ENCODE assay signal across 1 cellular context in the genomic region with DNA sequence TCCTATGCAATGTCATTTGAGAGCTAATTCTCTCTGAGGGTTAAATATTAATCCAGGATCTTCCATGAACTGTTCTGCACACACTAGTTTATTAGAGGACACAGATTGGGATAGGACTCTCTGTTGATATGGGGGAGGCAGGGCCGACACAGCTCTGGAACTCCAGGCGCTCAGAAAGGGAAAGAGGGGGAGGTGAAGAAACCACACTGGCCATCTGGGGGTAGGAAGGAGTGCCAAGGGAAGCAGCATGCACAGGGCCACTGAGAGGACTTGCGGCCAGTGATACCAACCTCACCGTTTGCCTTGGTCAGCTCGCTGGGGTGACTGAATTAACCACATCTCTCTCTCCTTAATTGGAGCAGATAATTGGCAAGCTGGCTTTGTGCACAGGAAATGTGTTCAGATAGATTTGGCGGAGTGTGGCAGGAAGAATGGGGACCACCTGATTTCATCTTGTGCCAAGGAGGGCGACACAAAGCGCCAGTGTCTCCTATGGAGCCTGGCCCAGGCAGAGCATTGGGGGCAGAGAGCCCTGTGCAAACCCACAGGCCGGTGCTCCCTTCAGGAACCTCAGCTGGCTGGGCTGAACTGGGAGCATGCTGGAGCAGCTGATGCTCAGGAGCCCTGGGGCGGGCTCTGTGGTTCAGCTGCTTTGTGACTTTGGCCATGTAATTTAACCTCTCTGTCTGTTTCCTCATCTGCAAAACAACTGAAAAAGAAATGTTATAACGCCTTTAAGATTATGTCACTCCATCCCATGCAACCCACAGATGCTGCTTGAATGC.
TF ChIP-seq lines count a peak whose summit lies in the region.

No MANE protein-coding gene starts in this region.

TF ChIP-seq in HepG2, 621 proteins besides CTCF, POLR2A, EP300 and RAD21 (continued from another document and continues in another):
- TF ChIP-seq, protein P1, sequence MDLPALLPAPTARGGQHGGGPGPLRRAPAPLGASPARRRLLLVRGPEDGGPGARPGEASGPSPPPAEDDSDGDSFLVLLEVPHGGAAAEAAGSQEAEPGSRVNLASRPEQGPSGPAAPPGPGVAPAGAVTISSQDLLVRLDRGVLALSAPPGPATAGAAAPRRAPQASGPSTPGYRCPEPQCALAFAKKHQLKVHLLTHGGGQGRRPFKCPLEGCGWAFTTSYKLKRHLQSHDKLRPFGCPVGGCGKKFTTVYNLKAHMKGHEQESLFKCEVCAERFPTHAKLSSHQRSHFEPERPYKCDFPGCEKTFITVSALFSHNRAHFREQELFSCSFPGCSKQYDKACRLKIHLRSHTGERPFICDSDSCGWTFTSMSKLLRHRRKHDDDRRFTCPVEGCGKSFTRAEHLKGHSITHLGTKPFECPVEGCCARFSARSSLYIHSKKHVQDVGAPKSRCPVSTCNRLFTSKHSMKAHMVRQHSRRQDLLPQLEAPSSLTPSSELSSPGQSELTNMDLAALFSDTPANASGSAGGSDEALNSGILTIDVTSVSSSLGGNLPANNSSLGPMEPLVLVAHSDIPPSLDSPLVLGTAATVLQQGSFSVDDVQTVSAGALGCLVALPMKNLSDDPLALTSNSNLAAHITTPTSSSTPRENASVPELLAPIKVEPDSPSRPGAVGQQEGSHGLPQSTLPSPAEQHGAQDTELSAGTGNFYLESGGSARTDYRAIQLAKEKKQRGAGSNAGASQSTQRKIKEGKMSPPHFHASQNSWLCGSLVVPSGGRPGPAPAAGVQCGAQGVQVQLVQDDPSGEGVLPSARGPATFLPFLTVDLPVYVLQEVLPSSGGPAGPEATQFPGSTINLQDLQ (CRISPR knock-in tag; IDR thresholded peaks at IDR 0.05) = no peak
- TF ChIP-seq ZNF317 (CRISPR knock-in tag; IDR thresholded peaks at IDR 0.05) (0 out of 2 replicates have a peak, but pooled peaks have one; percentile 21), ZNF547 (CRISPR knock-in tag; IDR thresholded peaks at IDR 0.05) (no peak), ZFY (CRISPR knock-in tag; IDR thresholded peaks at IDR 0.05) (no peak), ZNF614 (CRISPR knock-in tag; IDR thresholded peaks at IDR 0.05; ENCODE audit: borderline replicate concordance) (no peak; the same call in 1 of the 2 replicates), ZNF713 (CRISPR knock-in tag; IDR thresholded peaks at IDR 0.05) (no peak), NR2C2 (CRISPR knock-in tag; IDR thresholded peaks at IDR 0.05; ENCODE audit: borderline replicate concordance) (no peak), ZNF17 (CRISPR knock-in tag; IDR thresholded peaks at IDR 0.05) (no peak), ELF4 (CRISPR knock-in tag; IDR thresholded peaks at IDR 0.05; ENCODE audit: borderline replicate concordance) (peak; percentile 54; the same call in 1 of the 2 replicates), KLF9 (CRISPR knock-in tag; IDR thresholded peaks at IDR 0.05; ENCODE audit: low read depth) (no peak), SPEN (CRISPR knock-in tag; IDR thresholded peaks at IDR 0.05; ENCODE audit: low read depth) (peak; percentile 22; the same call in 1 of the 2 replicates), ZNF329 (CRISPR knock-in tag; IDR thresholded peaks at IDR 0.05; ENCODE audit: low read depth) (no peak), KMT2B (CRISPR knock-in tag; IDR thresholded peaks at IDR 0.05) (0 out of 2 replicates have a peak, but pooled peaks have one; percentile 29), GFI1 (CRISPR knock-in tag; IDR thresholded peaks at IDR 0.05; ENCODE audit: borderline replicate concordance) (no peak), CCDC6 (CRISPR knock-in tag; IDR thresholded peaks at IDR 0.05) (peak; percentile 38; the same call in 1 of the 2 replicates), KMT2A (CRISPR knock-in tag; IDR thresholded peaks at IDR 0.05) (no peak), ZSCAN30 (CRISPR knock-in tag; IDR thresholded peaks at IDR 0.05) (no peak), ZNF282 (IDR thresholded peaks at IDR 0.05; ENCODE audit: partially characterized antibody) (no peak), FOXA1 (IDR thresholded peaks at IDR 0.05) (no peak), FOXA1 (CRISPR knock-in tag; IDR thresholded peaks at IDR 0.05) (0 out of 2 replicates have a peak, but pooled peaks have one; percentile 15), FOXP1 (IDR thresholded peaks at IDR 0.05) (no peak), FOXP1 (CRISPR knock-in tag; IDR thresholded peaks at IDR 0.05) (peak; percentile 34; the same call in 1 of the 2 replicates), ESRRA (CRISPR knock-in tag; IDR thresholded peaks at IDR 0.05; ENCODE audit: low read depth) (no peak; the same call in 1 of the 2 replicates), RFX3 (CRISPR knock-in tag; IDR thresholded peaks at IDR 0.05) (no peak), ZNF446 (CRISPR knock-in tag; IDR thresholded peaks at IDR 0.05) (no peak), SP140L (CRISPR knock-in tag; IDR thresholded peaks at IDR 0.05; ENCODE audit: borderline replicate concordance) (no peak), FOXO1 (CRISPR knock-in tag; IDR thresholded peaks at IDR 0.05) (no peak), THYN1 (CRISPR knock-in tag; IDR thresholded peaks at IDR 0.05; ENCODE audit: borderline replicate concordance, low read depth) (no peak), ZNF678 (CRISPR knock-in tag; IDR thresholded peaks at IDR 0.05) (no peak), PHB2 (IDR thresholded peaks at IDR 0.05; ENCODE audit: partially characterized antibody) (no peak), JUND (CRISPR knock-in tag; IDR thresholded peaks at IDR 0.05) (no peak), GTF3A (CRISPR knock-in tag; conservative IDR thresholded peaks at IDR 0.05) (no peak), TCF12 (IDR thresholded peaks at IDR 0.05) (no peak), TCF12 (CRISPR knock-in tag; IDR thresholded peaks at IDR 0.05) (no peak), FOXC1 (CRISPR knock-in tag; IDR thresholded peaks at IDR 0.05; ENCODE audit: borderline replicate concordance) (no peak; the same call in 1 of the 2 replicates), PCBP1 (IDR thresholded peaks at IDR 0.05; ENCODE audit: borderline replicate concordance, low read depth, low read length) (no peak)
- TF ChIP-seq, protein P2, sequence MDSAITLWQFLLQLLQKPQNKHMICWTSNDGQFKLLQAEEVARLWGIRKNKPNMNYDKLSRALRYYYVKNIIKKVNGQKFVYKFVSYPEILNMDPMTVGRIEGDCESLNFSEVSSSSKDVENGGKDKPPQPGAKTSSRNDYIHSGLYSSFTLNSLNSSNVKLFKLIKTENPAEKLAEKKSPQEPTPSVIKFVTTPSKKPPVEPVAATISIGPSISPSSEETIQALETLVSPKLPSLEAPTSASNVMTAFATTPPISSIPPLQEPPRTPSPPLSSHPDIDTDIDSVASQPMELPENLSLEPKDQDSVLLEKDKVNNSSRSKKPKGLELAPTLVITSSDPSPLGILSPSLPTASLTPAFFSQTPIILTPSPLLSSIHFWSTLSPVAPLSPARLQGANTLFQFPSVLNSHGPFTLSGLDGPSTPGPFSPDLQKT (CRISPR knock-in tag; IDR thresholded peaks at IDR 0.05; ENCODE audit: borderline replicate concordance) = no peak
- TF ChIP-seq, protein P3, sequence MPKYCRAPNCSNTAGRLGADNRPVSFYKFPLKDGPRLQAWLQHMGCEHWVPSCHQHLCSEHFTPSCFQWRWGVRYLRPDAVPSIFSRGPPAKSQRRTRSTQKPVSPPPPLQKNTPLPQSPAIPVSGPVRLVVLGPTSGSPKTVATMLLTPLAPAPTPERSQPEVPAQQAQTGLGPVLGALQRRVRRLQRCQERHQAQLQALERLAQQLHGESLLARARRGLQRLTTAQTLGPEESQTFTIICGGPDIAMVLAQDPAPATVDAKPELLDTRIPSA (CRISPR knock-in tag; IDR thresholded peaks at IDR 0.05; ENCODE audit: borderline replicate concordance) = no peak
- TF ChIP-seq, protein P4, sequence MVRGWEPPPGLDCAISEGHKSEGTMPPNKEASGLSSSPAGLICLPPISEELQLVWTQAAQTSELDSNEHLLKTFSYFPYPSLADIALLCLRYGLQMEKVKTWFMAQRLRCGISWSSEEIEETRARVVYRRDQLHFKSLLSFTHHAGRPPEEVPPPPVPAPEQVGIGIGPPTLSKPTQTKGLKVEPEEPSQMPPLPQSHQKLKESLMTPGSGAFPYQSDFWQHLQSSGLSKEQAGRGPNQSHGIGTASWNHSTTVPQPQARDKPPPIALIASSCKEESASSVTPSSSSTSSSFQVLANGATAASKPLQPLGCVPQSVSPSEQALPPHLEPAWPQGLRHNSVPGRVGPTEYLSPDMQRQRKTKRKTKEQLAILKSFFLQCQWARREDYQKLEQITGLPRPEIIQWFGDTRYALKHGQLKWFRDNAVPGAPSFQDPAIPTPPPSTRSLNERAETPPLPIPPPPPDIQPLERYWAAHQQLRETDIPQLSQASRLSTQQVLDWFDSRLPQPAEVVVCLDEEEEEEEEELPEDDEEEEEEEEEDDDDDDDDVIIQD (CRISPR knock-in tag; IDR thresholded peaks at IDR 0.05; ENCODE audit: low read depth) = peak; percentile 27; the same call in 1 of the 2 replicates
- TF ChIP-seq, protein P5, sequence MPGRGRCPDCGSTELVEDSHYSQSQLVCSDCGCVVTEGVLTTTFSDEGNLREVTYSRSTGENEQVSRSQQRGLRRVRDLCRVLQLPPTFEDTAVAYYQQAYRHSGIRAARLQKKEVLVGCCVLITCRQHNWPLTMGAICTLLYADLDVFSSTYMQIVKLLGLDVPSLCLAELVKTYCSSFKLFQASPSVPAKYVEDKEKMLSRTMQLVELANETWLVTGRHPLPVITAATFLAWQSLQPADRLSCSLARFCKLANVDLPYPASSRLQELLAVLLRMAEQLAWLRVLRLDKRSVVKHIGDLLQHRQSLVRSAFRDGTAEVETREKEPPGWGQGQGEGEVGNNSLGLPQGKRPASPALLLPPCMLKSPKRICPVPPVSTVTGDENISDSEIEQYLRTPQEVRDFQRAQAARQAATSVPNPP (CRISPR knock-in tag; IDR thresholded peaks at IDR 0.05) = no peak
- TF ChIP-seq, protein P6, sequence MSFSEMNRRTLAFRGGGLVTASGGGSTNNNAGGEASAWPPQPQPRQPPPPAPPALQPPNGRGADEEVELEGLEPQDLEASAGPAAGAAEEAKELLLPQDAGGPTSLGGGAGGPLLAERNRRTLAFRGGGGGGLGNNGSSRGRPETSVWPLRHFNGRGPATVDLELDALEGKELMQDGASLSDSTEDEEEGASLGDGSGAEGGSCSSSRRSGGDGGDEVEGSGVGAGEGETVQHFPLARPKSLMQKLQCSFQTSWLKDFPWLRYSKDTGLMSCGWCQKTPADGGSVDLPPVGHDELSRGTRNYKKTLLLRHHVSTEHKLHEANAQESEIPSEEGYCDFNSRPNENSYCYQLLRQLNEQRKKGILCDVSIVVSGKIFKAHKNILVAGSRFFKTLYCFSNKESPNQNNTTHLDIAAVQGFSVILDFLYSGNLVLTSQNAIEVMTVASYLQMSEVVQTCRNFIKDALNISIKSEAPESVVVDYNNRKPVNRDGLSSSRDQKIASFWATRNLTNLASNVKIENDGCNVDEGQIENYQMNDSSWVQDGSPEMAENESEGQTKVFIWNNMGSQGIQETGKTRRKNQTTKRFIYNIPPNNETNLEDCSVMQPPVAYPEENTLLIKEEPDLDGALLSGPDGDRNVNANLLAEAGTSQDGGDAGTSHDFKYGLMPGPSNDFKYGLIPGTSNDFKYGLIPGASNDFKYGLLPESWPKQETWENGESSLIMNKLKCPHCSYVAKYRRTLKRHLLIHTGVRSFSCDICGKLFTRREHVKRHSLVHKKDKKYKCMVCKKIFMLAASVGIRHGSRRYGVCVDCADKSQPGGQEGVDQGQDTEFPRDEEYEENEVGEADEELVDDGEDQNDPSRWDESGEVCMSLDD (CRISPR knock-in tag; IDR thresholded peaks at IDR 0.05; ENCODE audit: borderline replicate concordance) = no peak
- TF ChIP-seq, protein P7, sequence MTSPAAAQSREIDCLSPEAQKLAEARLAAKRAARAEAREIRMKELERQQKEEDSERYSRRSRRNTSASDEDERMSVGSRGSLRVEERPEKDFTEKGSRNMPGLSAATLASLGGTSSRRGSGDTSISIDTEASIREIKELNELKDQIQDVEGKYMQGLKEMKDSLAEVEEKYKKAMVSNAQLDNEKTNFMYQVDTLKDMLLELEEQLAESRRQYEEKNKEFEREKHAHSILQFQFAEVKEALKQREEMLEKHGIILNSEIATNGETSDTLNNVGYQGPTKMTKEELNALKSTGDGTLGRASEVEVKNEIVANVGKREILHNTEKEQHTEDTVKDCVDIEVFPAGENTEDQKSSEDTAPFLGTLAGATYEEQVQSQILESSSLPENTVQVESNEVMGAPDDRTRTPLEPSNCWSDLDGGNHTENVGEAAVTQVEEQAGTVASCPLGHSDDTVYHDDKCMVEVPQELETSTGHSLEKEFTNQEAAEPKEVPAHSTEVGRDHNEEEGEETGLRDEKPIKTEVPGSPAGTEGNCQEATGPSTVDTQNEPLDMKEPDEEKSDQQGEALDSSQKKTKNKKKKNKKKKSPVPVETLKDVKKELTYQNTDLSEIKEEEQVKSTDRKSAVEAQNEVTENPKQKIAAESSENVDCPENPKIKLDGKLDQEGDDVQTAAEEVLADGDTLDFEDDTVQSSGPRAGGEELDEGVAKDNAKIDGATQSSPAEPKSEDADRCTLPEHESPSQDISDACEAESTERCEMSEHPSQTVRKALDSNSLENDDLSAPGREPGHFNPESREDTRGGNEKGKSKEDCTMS (CRISPR knock-in tag; conservative IDR thresholded peaks at IDR 0.05) = no peak
- TF ChIP-seq, protein P8, sequence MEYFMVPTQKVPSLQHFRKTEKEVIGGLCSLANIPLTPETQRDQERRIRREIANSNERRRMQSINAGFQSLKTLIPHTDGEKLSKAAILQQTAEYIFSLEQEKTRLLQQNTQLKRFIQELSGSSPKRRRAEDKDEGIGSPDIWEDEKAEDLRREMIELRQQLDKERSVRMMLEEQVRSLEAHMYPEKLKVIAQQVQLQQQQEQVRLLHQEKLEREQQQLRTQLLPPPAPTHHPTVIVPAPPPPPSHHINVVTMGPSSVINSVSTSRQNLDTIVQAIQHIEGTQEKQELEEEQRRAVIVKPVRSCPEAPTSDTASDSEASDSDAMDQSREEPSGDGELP (IDR thresholded peaks at IDR 0.05; ENCODE audit: borderline replicate concordance, low read depth) = peak; percentile 66; the same call in 1 of the 2 replicates
